9 cellular contexts compared by ENCODE assay signal in genomic region chr15:60004846-60005351, GRCh38. TPM values are rescaled to one million over a fixed set of nuclear protein-coding genes. Genes with fewer than 3 reads are reported as not detected.
A peak's percentile ranks its signal among the peaks of the same experiment; 100 is the strongest.
DNase-seq lines count a peak whose midpoint lies in the region; ATAC-seq and TF ChIP-seq lines count a peak whose summit lies in the region.
"Had no signal": no experiment of that assay in that cellular context is flagged by ENCODE, and none has a peak within 500 bp of the region (broad histone marks: within the 10 kb centered on the region; RNA-seq: fewer than 3 reads in every experiment).

No MANE protein-coding gene starts in this region.

- H3K4me1 ChIP-seq in duodenal mucosa (ENCODE audit: control insufficient read depth in 1 of 2, insufficient read depth in 2 of 2, low read length in 2 of 2): peaks cover 13 to 31% of the 10 kb centered on the region in 2 donors

- H3K27ac ChIP-seq in duodenal mucosa (ENCODE audit: low read depth, low read length): no peak overlapping the region

- H3K9me3 ChIP-seq in duodenal mucosa (ENCODE audit: control insufficient read depth in 1 of 2, low read length in 2 of 2): no peaks in the 10 kb centered on the region

- H3K36me3 ChIP-seq in duodenal mucosa (ENCODE audit: control insufficient read depth in 1 of 2, insufficient read depth in 2 of 2, low read length in 2 of 2): no peaks in the 10 kb centered on the region

- TF ChIP-seq CTCF in omental fat pad (IDR thresholded peaks at IDR 0.05): no peak

- H3K4me3 ChIP-seq in duodenal mucosa (ENCODE audit: low read depth in 1 of 2, low read length in 2 of 2): peak overlapping the region; percentile 63 to 87

- DNase-seq in DMS53 (lab: John Stamatoyannopoulos, UW) (peak; percentile 87), NCI-H69 (lab: John Stamatoyannopoulos, UW) (peak; percentile 84), omental fat pad (ENCODE audit: low spot score) (no peak), NCI-H2171 (lab: John Stamatoyannopoulos, UW) (no peak), middle frontal gyrus (ENCODE audit: extremely low spot score, low spot score) (no peak), SKM-1 (lab: John Stamatoyannopoulos, UW; ENCODE audit: unreplicated experiment) (no peak)
- DNase-seq: NCI-H187 had no signal

- ATAC-seq in omental fat pad (ENCODE audit: low FRiP score): peak; percentile 28
- no peak for ATAC-seq in HG02623 (IDR thresholded peaks at IDR 0.05; ENCODE audit: unreplicated experiment)

- H3K27me3 ChIP-seq in duodenal mucosa (ENCODE audit: control insufficient read depth in 1 of 2, insufficient read depth in 2 of 2, low read length in 2 of 2): peaks cover 88 to 94% of the 10 kb centered on the region in 2 donors

- H3K9ac ChIP-seq in duodenal mucosa (ENCODE audit: low read depth in 1 of 2, low read length in 2 of 2): no peak overlapping the region

RNA-seq across cellular contexts. Expression of gene FOXB1, which starts 0.8 kb away (rescaled TPM):
- total RNA-seq in omental fat pad: not detected

Comparison
In these comparisons a context has a peak if more than half of its experiments do, and no peak if none do; other contexts are left out.
1. DNase-seq: peak in DMS53 (single experiment) and NCI-H69 (single experiment); none in omental fat pad (single experiment), NCI-H2171 (single experiment), middle frontal gyrus (single experiment) and SKM-1 (single experiment).